In the genomic region with DNA sequence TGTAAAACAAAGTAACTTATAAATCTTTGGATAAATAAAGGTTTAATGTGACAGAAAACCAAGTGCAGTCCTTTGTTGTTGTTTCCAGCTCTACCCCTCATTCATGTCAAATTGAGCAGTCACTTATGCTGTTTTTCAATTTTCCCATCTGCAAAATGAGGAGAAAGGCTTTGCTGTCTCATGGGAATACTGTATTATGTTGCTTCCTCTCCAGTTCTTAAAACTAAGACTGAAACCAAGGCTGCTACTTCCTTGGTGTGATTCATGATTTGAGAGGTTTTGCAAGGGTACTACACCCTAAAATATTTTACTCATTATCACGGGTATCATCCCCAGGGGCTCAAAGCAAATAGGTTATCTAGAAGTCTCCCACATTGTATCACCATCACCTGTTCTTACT, we compare ENCODE assay signal across 12 cellular contexts.
DNase-seq lines count a peak whose midpoint lies in the region; ATAC-seq, FAIRE-seq and TF ChIP-seq lines count a peak whose summit lies in the region.
"Had no signal": no experiment of that assay in that cellular context is flagged by ENCODE, and none has a peak within 500 bp of the region (broad histone marks: within the 10 kb centered on the region; RNA-seq: fewer than 3 reads in every experiment).

No MANE protein-coding gene starts in this region.

- H3K4me3 ChIP-seq in GM12865 (ENCODE audit: low read depth, low read length) (no peak overlapping the region), bronchial epithelial cell (ENCODE audit: low read depth, low read length) (no peak overlapping the region)

- in situ Hi-C loops in GM13976 (cut with MboI; ENCODE audit: low sequenced_read_pairs, unreplicated experiment): no loop called here

- DNase-seq in GM12865 (ENCODE audit: low read depth) (peak; percentile 8), bronchial epithelial cell (ENCODE audit: low read depth) (peak; percentile 36), NCI-H2107 treated with DMSO at 0.1 percent for 48 hours (lab: John Stamatoyannopoulos, UW; ENCODE audit: unreplicated experiment) (no peak), GM13976 (ENCODE audit: low spot score) (no peak), NCI-H2081 (lab: John Stamatoyannopoulos, UW) (no peak)
- DNase-seq in activated CD8-positive, alpha-beta memory T cell treated with anti-CD3 and anti-CD28 coated beads for 24 hours: no peak
- DNase-seq: activated CD4-positive, alpha-beta T cell treated with anti-CD3 and anti-CD28 coated beads for 4 hours; NCI-H1694; occipital lobe; SHP77 had no signal

- peak; percentile 38 for ATAC-seq in GM21390 (IDR thresholded peaks at IDR 0.05; ENCODE audit: unreplicated experiment)
- ATAC-seq in HG03135 (IDR thresholded peaks at IDR 0.05; ENCODE audit: unreplicated experiment): peak; percentile 45

- no peaks in the 10 kb centered on the region for H3K36me3 ChIP-seq in bronchial epithelial cell (ENCODE audit: control insufficient read depth, insufficient read depth, low read length)

- no peak for TF ChIP-seq CTCF in GM12865 (IDR thresholded peaks at IDR 0.05; ENCODE audit: insufficient read depth, low read depth, low read length, missing control alignments)
- TF ChIP-seq CTCF in bronchial epithelial cell (IDR thresholded peaks at IDR 0.05; ENCODE audit: insufficient read depth, low read length, severe bottlenecking): no peak
- no peak for TF ChIP-seq CTCF in GM13976 (IDR thresholded peaks at IDR 0.05; ENCODE audit: borderline replicate concordance, control extremely low read depth, extremely low read depth, insufficient read depth, missing control alignments)

- FAIRE-seq in bronchial epithelial cell (lab: Jason Lieb, UNC): no peak

- no peaks in the 10 kb centered on the region for H3K27me3 ChIP-seq in bronchial epithelial cell (ENCODE audit: control insufficient read depth, insufficient read depth, low read length)

Comparison
In these comparisons a context has a peak if more than half of its experiments do, and no peak if none do; other contexts are left out.
1. DNase-seq: peak in GM12865 (single experiment) and bronchial epithelial cell (single experiment); none in activated CD8-positive, alpha-beta memory T cell treated with anti-CD3 and anti-CD28 coated beads for 24 hours (single experiment), NCI-H2107 treated with DMSO at 0.1 percent for 48 hours (single experiment), GM13976 (single experiment) and NCI-H2081 (0 of 2).